In the genomic region with DNA sequence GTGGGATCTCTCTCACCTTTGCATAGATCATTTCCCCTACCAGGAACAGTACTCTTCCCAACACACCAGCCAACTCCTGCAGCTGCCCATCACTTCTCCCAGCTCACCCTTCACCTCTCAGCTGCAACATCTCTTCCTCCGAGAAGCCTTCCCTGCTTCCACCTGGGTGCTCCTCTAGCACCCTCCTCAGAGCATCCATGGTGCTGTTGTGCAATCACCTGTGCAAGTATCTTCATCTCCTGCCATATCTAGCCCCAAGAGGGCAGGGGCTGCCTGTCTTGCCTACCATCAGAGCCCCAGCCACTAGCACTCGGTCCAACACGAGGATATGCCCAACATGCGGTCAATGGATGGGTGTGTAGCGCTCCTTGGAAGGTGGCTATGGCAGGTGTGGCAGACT, we compare ENCODE assay signal across 9 cellular contexts.
"Had no signal": no experiment of that assay in that cellular context is flagged by ENCODE, and none has a peak within 500 bp of the region (broad histone marks: within the 10 kb centered on the region; RNA-seq: fewer than 3 reads in every experiment).

No MANE protein-coding gene starts in this region.

- FAIRE-seq: HTR-8/SVneo had no signal

- ATAC-seq: HCT116 had no signal

- H3K27ac ChIP-seq: GM23248, KMS-11 had no signal

- H3K36me3 ChIP-seq: HAP-1 had no signal

- H3K9me3 ChIP-seq: HAP-1 had no signal

- H2AFZ ChIP-seq: GM23248 had no signal

- DNase-seq: GM23248, GOT3, H7, HFFc6, KBM-7 had no signal

- H3K4me2 ChIP-seq: KMS-11 had no signal

- H3K9ac ChIP-seq: GM23248, KMS-11 had no signal

- H3K4me3 ChIP-seq: GM23248, HAP-1 had no signal
